Comparison of ENCODE assay signal across 16 cellular contexts in genomic region chr20:1622450-1622849, GRCh38. TPM values are rescaled to one million over a fixed set of nuclear protein-coding genes. Genes with fewer than 3 reads are reported as not detected.
DNase-seq lines count a peak whose midpoint lies in the region; ATAC-seq and TF ChIP-seq lines count a peak whose summit lies in the region.
"Had no signal": no experiment of that assay in that cellular context is flagged by ENCODE, and none has a peak within 500 bp of the region (broad histone marks: within the 10 kb centered on the region; RNA-seq: fewer than 3 reads in every experiment).

No MANE protein-coding gene starts in this region.

- H3K9me3 ChIP-seq in CD4-positive, alpha-beta T cell (ENCODE audit: control insufficient read depth, low read length), result no peaks in the 10 kb centered on the region
- H3K9me3 ChIP-seq in BE2C, result no peaks in the 10 kb centered on the region
- H3K9me3 ChIP-seq in mammary epithelial cell (replicated peaks; ENCODE audit: insufficient read depth, low read length), result no peaks in the 10 kb centered on the region

- peak overlapping the region; percentile 13 for H3K27ac ChIP-seq in CD4-positive, alpha-beta T cell (ENCODE audit: low read depth, low read length)
- H3K27ac ChIP-seq in brain microvascular endothelial cell (no peak overlapping the region), mammary epithelial cell (ENCODE audit: insufficient read depth, low read depth, low read length) (no peak overlapping the region)
- H3K27ac ChIP-seq: cardiac muscle cell had no signal

- WGBS in mammary epithelial cell (ENCODE audit: low coverage, missing lambda C conversion rate), result 8% methylated on average over 1 of the region's 1 CpG

- no peak overlapping the region for H3K4me2 ChIP-seq in mammary epithelial cell (ENCODE audit: insufficient read depth, low read depth, low read length)

- CTCF ChIA-PET in CD4-positive, alpha-beta T cell (lab: Charles Lee), result no interaction called here
- CTCF ChIA-PET in mammary epithelial cell (lab: Charles Lee; ENCODE audit: low non-redundant PET), result no interaction called here

- H3K27me3 ChIP-seq in CD4-positive, alpha-beta T cell (ENCODE audit: control insufficient read depth, insufficient read depth, low read length), result no peaks in the 10 kb centered on the region
- H3K27me3 ChIP-seq in BE2C, result no peaks in the 10 kb centered on the region
- H3K27me3 ChIP-seq in brain microvascular endothelial cell (replicated peaks), result no peaks in the 10 kb centered on the region
- no peaks in the 10 kb centered on the region for H3K27me3 ChIP-seq in mammary epithelial cell (ENCODE audit: insufficient read depth, low read length)
- H3K27me3 ChIP-seq: cardiac muscle cell had no signal

- intact Hi-C loops in CD4-positive, alpha-beta T cell (cut with DNase I, micrococcal nuclease), result no loop called here
- intact Hi-C loops in mammary epithelial cell (cut with micrococcal nuclease), result no loop called here

- dilution Hi-C loops in mammary epithelial cell (cut with HindIII; ENCODE audit: low sequenced_read_pairs), result no loop called here

- TF ChIP-seq CTCF in CD4-positive, alpha-beta T cell (IDR thresholded peaks at IDR 0.05), result no peak
- TF ChIP-seq CTCF in BE2C (IDR thresholded peaks at IDR 0.05; ENCODE audit: low read depth, low read length) (no peak), brain microvascular endothelial cell (IDR thresholded peaks at IDR 0.05; ENCODE audit: low read depth, low read length, missing control alignments) (no peak), mammary epithelial cell (conservative IDR thresholded peaks at IDR 0.05 in 1 of 2, IDR thresholded peaks at IDR 0.05 in 1 of 2; ENCODE audit: extremely low read depth in 1 of 2, insufficient read depth in 1 of 2, low read depth in 1 of 2, low read length in 2 of 2) (no peak)

- H3K4me1 Mint-ChIP-seq in CD4-positive, alpha-beta T cell (ENCODE audit: low read depth), result peaks cover 89% of the 10 kb centered on the region
- H3K4me1 Mint-ChIP-seq in T-helper 2 cell treated with Interferon-gamma antibody and Interleukin-4, amounts not matched to agents 5 μg/mL and 100 μg/mL, for 36 hours (ENCODE audit: low read depth), result peaks cover 59% of the 10 kb centered on the region

- no TSS peak for BruUV-seq in mammary epithelial cell (replicated peaks; lab: Mats Ljungman, UMichigan)

- peak overlapping the region; percentile 92 for H3K27ac Mint-ChIP-seq in CD4-positive, alpha-beta T cell
- peak overlapping the region; percentile 75 for H3K27ac Mint-ChIP-seq in T-helper 2 cell treated with Interferon-gamma antibody and Interleukin-4, amounts not matched to agents 5 μg/mL and 100 μg/mL, for 36 hours

- H3K36me3 ChIP-seq in BE2C (no peaks in the 10 kb centered on the region), brain microvascular endothelial cell (replicated peaks) (no peaks in the 10 kb centered on the region), mammary epithelial cell (ENCODE audit: insufficient read depth, low read length) (no peaks in the 10 kb centered on the region)
- H3K36me3 ChIP-seq: cardiac muscle cell, stomach had no signal

- H3K36me3 Mint-ChIP-seq in CD4-positive, alpha-beta T cell (ENCODE audit: low read depth), result peaks cover 35% of the 10 kb centered on the region
- H3K36me3 Mint-ChIP-seq in T-helper 2 cell treated with Interferon-gamma antibody and Interleukin-4, amounts not matched to agents 5 μg/mL and 100 μg/mL, for 36 hours (ENCODE audit: low read depth), result peaks cover 30% of the 10 kb centered on the region

- peak overlapping the region; percentile 8 for H3K4me3 Mint-ChIP-seq in CD4-positive, alpha-beta T cell
- H3K4me3 Mint-ChIP-seq in T-helper 2 cell treated with Interferon-gamma antibody and Interleukin-4, amounts not matched to agents 5 μg/mL and 100 μg/mL, for 36 hours, result peak overlapping the region; percentile 37

- H3K4me1 ChIP-seq in BE2C (no peaks in the 10 kb centered on the region), mammary epithelial cell (ENCODE audit: insufficient read depth, low read length) (peaks cover 16% of the 10 kb centered on the region)

- in situ Hi-C loops in brain microvascular endothelial cell (cut with HindIII; ENCODE audit: low pct_ligation_motif_present, low sequenced_read_pairs) (no loop called here), mammary epithelial cell (cut with MboI; ENCODE audit: low sequenced_read_pairs in 2 of 2) (no loop called here)

- no peak overlapping the region for H3K4me3 ChIP-seq in Jurkat, Clone E6-1 (ENCODE audit: low read length)
- no peak overlapping the region for H3K4me3 ChIP-seq in BE2C (ENCODE audit: low read depth, low read length)
- no peak overlapping the region for H3K4me3 ChIP-seq in brain microvascular endothelial cell (ENCODE audit: low read depth, low read length)
- no peak overlapping the region for H3K4me3 ChIP-seq in mammary epithelial cell (replicated peaks in 1 of 3; ENCODE audit: insufficient read depth in 1 of 3, low read depth in 2 of 3, low read length in 3 of 3)
- H3K4me3 ChIP-seq: cardiac muscle cell, stomach had no signal

- peak; percentile 60 for ATAC-seq in CD4-positive, alpha-beta T cell (ENCODE audit: poor library complexity)
- no peak for ATAC-seq in HG02571 (IDR thresholded peaks at IDR 0.05; ENCODE audit: unreplicated experiment)

- H2AFZ ChIP-seq in mammary epithelial cell (ENCODE audit: low read depth, low read length), result no peak overlapping the region

- DNase-seq in CD4-positive, alpha-beta T cell, result no peak
- DNase-seq in Jurkat, Clone E6-1 (ENCODE audit: low read depth, low spot score), result peak; percentile 49
- DNase-seq in T-helper 2 cell treated with Interferon-gamma antibody and Interleukin-4, amounts not matched to agents 5 μg/mL and 100 μg/mL, for 36 hours (ENCODE audit: low spot score), result no peak
- peak; percentile 18 for DNase-seq in kidney tubule cell (ENCODE audit: low spot score)
- no peak for DNase-seq in BE2C
- no peak for DNase-seq in brain microvascular endothelial cell
- DNase-seq in mammary epithelial cell, result no peak
- DNase-seq: activated T-cell treated with anti-CD3 and anti-CD28 coated beads, Interleukin-2, amount 50 U/mL, for 48 hours; COR-L47; mesendoderm; NCI-H187; OCI-M1; stomach had no signal

- H3K9me3 Mint-ChIP-seq in CD4-positive, alpha-beta T cell, result peaks cover 3% of the 10 kb centered on the region
- H3K9me3 Mint-ChIP-seq in T-helper 2 cell treated with Interferon-gamma antibody and Interleukin-4, amounts not matched to agents 5 μg/mL and 100 μg/mL, for 36 hours, result peaks cover 16% of the 10 kb centered on the region

- no peaks in the 10 kb centered on the region for H3K79me2 ChIP-seq in mammary epithelial cell (ENCODE audit: insufficient read depth, low read length)

- H4K20me1 ChIP-seq in mammary epithelial cell (ENCODE audit: insufficient read depth, low read length), result no peaks in the 10 kb centered on the region

- POLR2A ChIA-PET in CD4-positive, alpha-beta T cell (lab: Charles Lee), result interaction anchor here (0.6 to 1.3 kb wide), 3 partner anchors 13 to 109 kb away, joined by 3 to 7 read pairs (median 4); no protein-coding TSS in a partner anchor

- H3K9ac ChIP-seq in mammary epithelial cell (ENCODE audit: insufficient read depth, low read length), result no peak overlapping the region

- no peaks in the 10 kb centered on the region for H3K27me3 Mint-ChIP-seq in CD4-positive, alpha-beta T cell
- H3K27me3 Mint-ChIP-seq in T-helper 2 cell treated with Interferon-gamma antibody and Interleukin-4, amounts not matched to agents 5 μg/mL and 100 μg/mL, for 36 hours (ENCODE audit: low read depth), result no peaks in the 10 kb centered on the region

RNA-seq across cellular contexts. Expression of gene SIRPB1, which starts 2.6 kb away (rescaled TPM):
- 1 to 10 TPM; 7.8 to 8.6 TPM for total RNA-seq in CD4-positive, alpha-beta T cell
- polyA plus RNA-seq in Jurkat, Clone E6-1 (2012; ENCODE audit: insufficient read depth, insufficient read length), result 3.8 TPM
- polyA plus RNA-seq in BE2C (2012; ENCODE audit: insufficient read depth, insufficient read length, low read depth), result 1.0 TPM
- total RNA-seq in mammary epithelial cell, result 1 to 10 TPM; 3.8 to 5.3 TPM
- 2.1 TPM for polyA plus RNA-seq in mammary epithelial cell
- polyA minus RNA-seq in mammary epithelial cell, result not detected
- total RNA-seq: cardiac muscle cell had no signal
- polyA plus RNA-seq: cardiac muscle cell had no signal

RNA-seq across cellular contexts. Expression of gene SIRPG, which starts 35.1 kb away (rescaled TPM):
- 10 to 100 TPM; 28.0 to 28.3 TPM for total RNA-seq in CD4-positive, alpha-beta T cell
- 46.1 TPM for polyA plus RNA-seq in Jurkat, Clone E6-1 (2012; ENCODE audit: insufficient read depth, insufficient read length)
- polyA plus RNA-seq in BE2C (2012; ENCODE audit: insufficient read depth, insufficient read length, low read depth), result not detected
- total RNA-seq in mammary epithelial cell, result not detected
- polyA plus RNA-seq in mammary epithelial cell, result 0.60 TPM
- 7.2 TPM for polyA minus RNA-seq in mammary epithelial cell
- total RNA-seq: cardiac muscle cell, pulmonary artery endothelial cell had no signal
- polyA plus RNA-seq: cardiac muscle cell had no signal

Comparison
In these comparisons a context has a peak if more than half of its experiments do, and no peak if none do; other contexts are left out.
1. DNase-seq: peak in Jurkat, Clone E6-1 (single experiment) and kidney tubule cell (single experiment); none in CD4-positive, alpha-beta T cell (0 of 10), T-helper 2 cell treated with Interferon-gamma antibody and Interleukin-4, amounts not matched to agents 5 μg/mL and 100 μg/mL, for 36 hours (single experiment), BE2C (single experiment), brain microvascular endothelial cell (single experiment) and mammary epithelial cell (single experiment).
2. RNA of gene SIRPG, which starts 35.1 kb away (total RNA-seq): 28.0 to 28.3 TPM in CD4-positive, alpha-beta T cell; not detected in mammary epithelial cell; every median in the first group is over 10 times any median in the second.